In genomic region chr1:234479310-234479559, GRCh38 we compare ENCODE assay signal across 8 cellular contexts. TPM values are rescaled to one million over a fixed set of nuclear protein-coding genes. Genes with fewer than 3 reads are reported as not detected.
DNase-seq lines count a peak whose midpoint lies in the region; ATAC-seq and TF ChIP-seq lines count a peak whose summit lies in the region.

No MANE protein-coding gene starts in this region.

- peak overlapping the region; percentile 94 for H2AFZ ChIP-seq in hepatocyte

- ATAC-seq in stimulated activated effector memory CD8-positive, alpha-beta T cell treated with anti-CD3 and anti-CD28 coated beads, Interleukin-12 subunit alpha, Interleukin-12 subunit beta, amount 100 ng/mL, for 72 hours: no peak
- ATAC-seq in GM18502 (IDR thresholded peaks at IDR 0.05; ENCODE audit: poor library complexity, unreplicated experiment) (no peak), GM18873 (IDR thresholded peaks at IDR 0.05; ENCODE audit: low FRiP score, unreplicated experiment) (no peak)

- peaks cover 28% of the 10 kb centered on the region for H3K79me2 ChIP-seq in hepatocyte

- H3K27ac Mint-ChIP-seq in stimulated activated effector memory CD8-positive, alpha-beta T cell treated with anti-CD3 and anti-CD28 coated beads, Interleukin-12 subunit alpha, Interleukin-12 subunit beta, amount 100 ng/mL, for 72 hours: no peak overlapping the region

- WGBS in hepatocyte (ENCODE audit: low lambda C conversion rate, missing lambda C conversion rate): 33% methylated on average over 5 of the region's 5 CpGs

- H3K27me3 ChIP-seq in HAP-1 (ENCODE audit: low read depth): 0 out of 2 replicates have a peak, but pooled peaks cover 3% of the 10 kb centered on the region
- peaks cover 9% of the 10 kb centered on the region for H3K27me3 ChIP-seq in hepatocyte

- in situ Hi-C loops in HAP-1 (cut with MboI; ENCODE audit: low sequenced_read_pairs): no loop called here

- no peaks in the 10 kb centered on the region for H3K9me2 ChIP-seq in hepatocyte (replicated peaks; ENCODE audit: insufficient read depth)

- TF ChIP-seq CTCF in WI38 (IDR thresholded peaks at IDR 0.05; ENCODE audit: low read depth, low read length) (no peak), hepatocyte (IDR thresholded peaks at IDR 0.05; ENCODE audit: poor library complexity) (no peak)

- peaks cover 18% of the 10 kb centered on the region for H3K4me1 Mint-ChIP-seq in stimulated activated effector memory CD8-positive, alpha-beta T cell treated with anti-CD3 and anti-CD28 coated beads, Interleukin-12 subunit alpha, Interleukin-12 subunit beta, amount 100 ng/mL, for 72 hours

- H3K9me3 ChIP-seq in HAP-1 (no peaks in the 10 kb centered on the region), hepatocyte (ENCODE audit: low read depth) (no peaks in the 10 kb centered on the region)

- H3K4me1 ChIP-seq in HAP-1 (peaks cover 37% of the 10 kb centered on the region), hepatocyte (ENCODE audit: insufficient read depth) (peaks cover 8% of the 10 kb centered on the region)

- peak overlapping the region; percentile 51 for H3K4me3 ChIP-seq in HAP-1
- peak overlapping the region; percentile 71 for H3K4me3 ChIP-seq in WI38 (ENCODE audit: low read depth, low read length)
- H3K4me3 ChIP-seq in hepatocyte: no peak overlapping the region

- H3K36me3 Mint-ChIP-seq in stimulated activated effector memory CD8-positive, alpha-beta T cell treated with anti-CD3 and anti-CD28 coated beads, Interleukin-12 subunit alpha, Interleukin-12 subunit beta, amount 100 ng/mL, for 72 hours: peaks cover 6% of the 10 kb centered on the region

- H3K36me3 ChIP-seq in HAP-1 (replicated peaks): no peaks in the 10 kb centered on the region
- no peaks in the 10 kb centered on the region for H3K36me3 ChIP-seq in hepatocyte (replicated peaks; ENCODE audit: insufficient read depth, low read depth)

- H3K4me3 Mint-ChIP-seq in stimulated activated effector memory CD8-positive, alpha-beta T cell treated with anti-CD3 and anti-CD28 coated beads, Interleukin-12 subunit alpha, Interleukin-12 subunit beta, amount 100 ng/mL, for 72 hours: peak overlapping the region; percentile 70

- H4K20me1 ChIP-seq in hepatocyte (ENCODE audit: insufficient read depth, poor library complexity, severe bottlenecking): no peaks in the 10 kb centered on the region

- H3K4me2 ChIP-seq in hepatocyte: peak overlapping the region; percentile 86

- no peak overlapping the region for H3K27ac ChIP-seq in hepatocyte

- no peaks in the 10 kb centered on the region for H3K9me3 Mint-ChIP-seq in stimulated activated effector memory CD8-positive, alpha-beta T cell treated with anti-CD3 and anti-CD28 coated beads, Interleukin-12 subunit alpha, Interleukin-12 subunit beta, amount 100 ng/mL, for 72 hours

- DNase-seq in HAP-1 (ENCODE audit: low spot score in 2 of 2) (no peak), hepatocyte (ENCODE audit: low spot score) (no peak), NCI-H69 (lab: John Stamatoyannopoulos, UW) (no peak)
- DNase-seq in stimulated activated effector memory CD8-positive, alpha-beta T cell treated with anti-CD3 and anti-CD28 coated beads, Interleukin-12 subunit alpha, Interleukin-12 subunit beta, amount 100 ng/mL, for 72 hours (ENCODE audit: low spot score in 2 of 2): no peak
- no peak for DNase-seq in activated CD4-positive, alpha-beta T cell treated with anti-CD3 and anti-CD28 coated beads for 1 hour

RNA-seq across cellular contexts. Expression of gene TARBP1, which starts 0.3 kb away (rescaled TPM):
- 22.8 and 22.9 TPM in 2 replicates for total RNA-seq in hepatocyte
- 12.2 and 12.8 TPM in 2 replicates for polyA plus RNA-seq in hepatocyte
